ENCODE assay signal across 1 cellular context in genomic region chr6:70566751-70567382, GRCh38.
A peak's percentile ranks its signal among the peaks of the same experiment; 100 is the strongest.
TF ChIP-seq lines count a peak whose summit lies in the region.

Gene SDHAF4 (plus strand): TSS chr6:70566930. CDS start chr6:70566941, 11 bp downstream.

TF ChIP-seq in HepG2, 621 proteins besides CTCF, POLR2A, EP300 and RAD21 (continued from another document and continues in another):
- no peak for TF ChIP-seq ATM (IDR thresholded peaks at IDR 0.05; ENCODE audit: borderline replicate concordance)
- TF ChIP-seq SAFB2 (CRISPR knock-in tag; IDR thresholded peaks at IDR 0.05; ENCODE audit: borderline replicate concordance, low read depth): peak; percentile 81
- TF ChIP-seq LRRFIP1 (CRISPR knock-in tag; conservative IDR thresholded peaks at IDR 0.05): no peak
- TF ChIP-seq PTBP1 (IDR thresholded peaks at IDR 0.05; ENCODE audit: low read depth, low read length, poor library complexity, severe bottlenecking): no peak
- peak; percentile 66; the same call in 1 of the 2 replicates for TF ChIP-seq TOPORS (CRISPR knock-in tag; IDR thresholded peaks at IDR 0.05)
- peak; percentile 89 for TF ChIP-seq ZNF691 (CRISPR knock-in tag; IDR thresholded peaks at IDR 0.05; ENCODE audit: borderline replicate concordance, low read depth)
- TF ChIP-seq ZNF574 (CRISPR knock-in tag; IDR thresholded peaks at IDR 0.05): no peak; the same call in 1 of the 2 replicates
- peak; percentile 87 for TF ChIP-seq ZBTB38 (CRISPR knock-in tag; IDR thresholded peaks at IDR 0.05)
- no peak for TF ChIP-seq ZBTB34 (CRISPR knock-in tag; IDR thresholded peaks at IDR 0.05)
- peak; percentile 68 for TF ChIP-seq HOXA5 (CRISPR knock-in tag; IDR thresholded peaks at IDR 0.05)
- TF ChIP-seq ZNF235 (CRISPR knock-in tag; IDR thresholded peaks at IDR 0.05; ENCODE audit: borderline replicate concordance): peak; percentile 87; the same call in 1 of the 2 replicates
- TF ChIP-seq ZNF256 (CRISPR knock-in tag; conservative IDR thresholded peaks at IDR 0.05): peak; percentile 62; the same call in 1 of the 2 replicates
- TF ChIP-seq BORCS8-MEF2B (CRISPR knock-in tag; IDR thresholded peaks at IDR 0.05): peak; percentile 88
- peak; percentile 44; the same call in 1 of the 2 replicates for TF ChIP-seq PATZ1 (CRISPR knock-in tag; IDR thresholded peaks at IDR 0.05)
- TF ChIP-seq ARNT2 (CRISPR knock-in tag; IDR thresholded peaks at IDR 0.05; ENCODE audit: low read depth): peak; percentile 90
- no peak; the same call in 1 of the 2 replicates for TF ChIP-seq MIER2 (CRISPR knock-in tag; IDR thresholded peaks at IDR 0.05)
- TF ChIP-seq MTERF4 (CRISPR knock-in tag; IDR thresholded peaks at IDR 0.05): peak; percentile 90
- peak; percentile 69; the same call in 1 of the 2 replicates for TF ChIP-seq ZNF275 (CRISPR knock-in tag; IDR thresholded peaks at IDR 0.05; ENCODE audit: borderline replicate concordance)
- TF ChIP-seq NR3C1 (CRISPR knock-in tag; IDR thresholded peaks at IDR 0.05): no peak
- no peak for TF ChIP-seq ZNF513 (CRISPR knock-in tag; conservative IDR thresholded peaks at IDR 0.05)
- TF ChIP-seq TARDBP (CRISPR knock-in tag; IDR thresholded peaks at IDR 0.05): peak; percentile 69
- no peak for TF ChIP-seq SOX13 (IDR thresholded peaks at IDR 0.05)
- TF ChIP-seq SOX13 (CRISPR knock-in tag; conservative IDR thresholded peaks at IDR 0.05 in 1 of 2, IDR thresholded peaks at IDR 0.05 in 1 of 2): peak in 1 of 2 experiments; percentile 38; a peak in 1 of 4 replicates
- TF ChIP-seq CBX5 (CRISPR knock-in tag; IDR thresholded peaks at IDR 0.05; ENCODE audit: borderline replicate concordance): peak; percentile 65; the same call in 1 of the 2 replicates
- TF ChIP-seq ZBTB10 (CRISPR knock-in tag; IDR thresholded peaks at IDR 0.05; ENCODE audit: borderline replicate concordance): no peak
- peak; percentile 92 for TF ChIP-seq YY1 (IDR thresholded peaks at IDR 0.05; ENCODE audit: insufficient read depth, insufficient replicate concordance, low read depth, low read length)
- TF ChIP-seq ZNF580 (CRISPR knock-in tag; IDR thresholded peaks at IDR 0.05; ENCODE audit: borderline replicate concordance, low read depth): peak; percentile 83
- no peak for TF ChIP-seq ATAD3A (CRISPR knock-in tag; IDR thresholded peaks at IDR 0.05)
- no peak for TF ChIP-seq MAFG (CRISPR knock-in tag; IDR thresholded peaks at IDR 0.05)
- peak; percentile 45; the same call in 1 of the 2 replicates for TF ChIP-seq ZNF503 (CRISPR knock-in tag; IDR thresholded peaks at IDR 0.05)
- TF ChIP-seq SAP130 (CRISPR knock-in tag; IDR thresholded peaks at IDR 0.05; ENCODE audit: low read depth): peak; percentile 78
- TF ChIP-seq ZNF230 (CRISPR knock-in tag; IDR thresholded peaks at IDR 0.05): peak; percentile 85; the same call in 1 of the 2 replicates
- no peak; the same call in 1 of the 2 replicates for TF ChIP-seq PHF20 (CRISPR knock-in tag; IDR thresholded peaks at IDR 0.05)
- no peak for TF ChIP-seq ZNF441 (CRISPR knock-in tag; IDR thresholded peaks at IDR 0.05; ENCODE audit: borderline replicate concordance)
- peak; percentile 77 for TF ChIP-seq DBP (CRISPR knock-in tag; IDR thresholded peaks at IDR 0.05; ENCODE audit: not compliant biosample characterization)
- TF ChIP-seq ZNF768 (CRISPR knock-in tag; IDR thresholded peaks at IDR 0.05): peak; percentile 72; the same call in 1 of the 2 replicates
- peak; percentile 74; the same call in 1 of the 2 replicates for TF ChIP-seq MED13 (CRISPR knock-in tag; IDR thresholded peaks at IDR 0.05)
- TF ChIP-seq ZNF816 (CRISPR knock-in tag; IDR thresholded peaks at IDR 0.05; ENCODE audit: borderline replicate concordance): no peak; the same call in 1 of the 2 replicates
- TF ChIP-seq ZNF274 (CRISPR knock-in tag; IDR thresholded peaks at IDR 0.05): peak; percentile 61; the same call in 1 of the 2 replicates
- no peak for TF ChIP-seq ZBTB42 (CRISPR knock-in tag; IDR thresholded peaks at IDR 0.05)
- no peak for TF ChIP-seq SRF (IDR thresholded peaks at IDR 0.05; ENCODE audit: low read depth, low read length)
